ENCODE assay signal across 23 cellular contexts in the genomic region with DNA sequence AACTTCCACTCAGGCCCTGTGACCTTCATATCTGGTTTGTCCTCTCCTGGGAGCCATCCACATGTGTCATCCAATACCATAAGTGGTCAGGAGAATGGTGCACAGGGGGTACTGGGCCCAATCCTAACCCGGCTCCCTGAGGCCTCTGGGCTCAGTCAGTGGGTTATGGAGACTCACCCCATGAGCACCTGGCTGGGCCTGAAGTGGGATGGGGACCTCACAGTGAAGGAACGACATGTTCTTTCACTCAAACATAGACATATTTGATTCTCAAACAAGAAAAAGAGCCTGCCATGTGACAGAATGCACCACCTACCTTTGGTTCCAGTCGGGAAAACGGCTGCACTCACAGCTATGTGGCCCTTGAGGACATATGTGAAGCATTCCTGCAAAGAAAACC.
"Had no signal": no experiment of that assay in that cellular context is flagged by ENCODE, and none has a peak within 500 bp of the region (broad histone marks: within the 10 kb centered on the region; RNA-seq: fewer than 3 reads in every experiment).

No MANE protein-coding gene starts in this region.

- H3K9ac ChIP-seq: parathyroid adenoma had no signal

- H3K27ac ChIP-seq: dorsolateral prefrontal cortex, epithelial cell of prostate, gastrocnemius medialis, neutrophil, parathyroid adenoma, skin epidermis, spleen, thoracic aorta, tibial nerve, upper lobe of left lung had no signal

- H3K4me1 ChIP-seq: gastrocnemius medialis, parathyroid adenoma had no signal

- H3K4me3 ChIP-seq: dorsolateral prefrontal cortex, gastrocnemius medialis, lung, skin epidermis, spleen, thoracic aorta, tibial nerve, upper lobe of left lung had no signal

- H3K27ac Mint-ChIP-seq: memory B cell; natural killer cell treated with Interleukin-12 subunit alpha and Interleukin-12 subunit beta and Interleukin-15 and Interleukin-18, amount 100 ng/mL, for 72 hours; progenitor cell of endocrine pancreas; stimulated activated naive B cell treated with anti-CD40 and anti-IgM and Interleukin-4, amounts not matched to agents 10 μg/mL and 1 μg/mL and 100 μg/mL, for 72 hours had no signal

- H3K9me3 ChIP-seq: gastrocnemius medialis, neutrophil, spleen, thoracic aorta, tibial nerve, upper lobe of left lung had no signal

- H3K4me3 Mint-ChIP-seq: memory B cell; natural killer cell treated with Interleukin-12 subunit alpha and Interleukin-12 subunit beta and Interleukin-15 and Interleukin-18, amount 100 ng/mL, for 72 hours; neural crest cell; stimulated activated naive B cell treated with anti-CD40 and anti-IgM and Interleukin-4, amounts not matched to agents 10 μg/mL and 1 μg/mL and 100 μg/mL, for 72 hours had no signal

- H3K27me3 Mint-ChIP-seq: memory B cell; natural killer cell treated with Interleukin-12 subunit alpha and Interleukin-12 subunit beta and Interleukin-15 and Interleukin-18, amount 100 ng/mL, for 72 hours; progenitor cell of endocrine pancreas; stimulated activated naive B cell treated with anti-CD40 and anti-IgM and Interleukin-4, amounts not matched to agents 10 μg/mL and 1 μg/mL and 100 μg/mL, for 72 hours had no signal

- H3K9me3 Mint-ChIP-seq: memory B cell; natural killer cell treated with Interleukin-12 subunit alpha and Interleukin-12 subunit beta and Interleukin-15 and Interleukin-18, amount 100 ng/mL, for 72 hours; neural crest cell; stimulated activated naive B cell treated with anti-CD40 and anti-IgM and Interleukin-4, amounts not matched to agents 10 μg/mL and 1 μg/mL and 100 μg/mL, for 72 hours had no signal

- H3K79me2 ChIP-seq: parathyroid adenoma had no signal

- DNase-seq: dorsolateral prefrontal cortex; effector CD4-positive, alpha-beta T cell; foreskin fibroblast; gastrocnemius medialis; kidney; spleen; stimulated activated CD4-positive, alpha-beta T cell treated with anti-CD3 and anti-CD28 coated beads, Interleukin-4, amount 100 ng/mL, for 4 hours; stimulated activated naive B cell treated with anti-CD40 and anti-IgM and Interleukin-4, amounts not matched to agents 10 μg/mL and 1 μg/mL and 100 μg/mL, for 72 hours; substantia nigra; upper lobe of left lung had no signal

- ATAC-seq: esophagus mucosa; gastrocnemius medialis; left lobe of liver; natural killer cell treated with Interleukin-12 subunit alpha and Interleukin-12 subunit beta and Interleukin-15 and Interleukin-18, amount 100 ng/mL, for 72 hours; stimulated activated naive B cell treated with anti-CD40 and anti-IgM and Interleukin-4, amounts not matched to agents 10 μg/mL and 1 μg/mL and 100 μg/mL, for 72 hours had no signal

- H3K4me1 Mint-ChIP-seq: memory B cell; neural crest cell; stimulated activated naive B cell treated with anti-CD40 and anti-IgM and Interleukin-4, amounts not matched to agents 10 μg/mL and 1 μg/mL and 100 μg/mL, for 72 hours had no signal

- H2AFZ ChIP-seq: parathyroid adenoma had no signal

- H3K27me3 ChIP-seq: dorsolateral prefrontal cortex, gastrocnemius medialis, neutrophil, spleen, tibial nerve, upper lobe of left lung had no signal
